Comparison of ENCODE assay signal across 8 cellular contexts in genomic region chr11:122633219-122633829, GRCh38. TPM values are rescaled to one million over a fixed set of nuclear protein-coding genes. Genes with fewer than 3 reads are reported as not detected.
DNase-seq lines count a peak whose midpoint lies in the region; ATAC-seq and TF ChIP-seq lines count a peak whose summit lies in the region.

No MANE protein-coding gene starts in this region.

- H3K4me1 Mint-ChIP-seq in osteocyte (ENCODE audit: unreplicated experiment), result peaks cover 22% of the 10 kb centered on the region
- H3K4me1 Mint-ChIP-seq in activated CD4-positive, alpha-beta memory T cell treated with anti-CD3 and anti-CD28 coated beads for 36 hours (ENCODE audit: low read depth), result peaks cover 9% of the 10 kb centered on the region

- CTCF ChIA-PET in activated CD4-positive, alpha-beta memory T cell treated with anti-CD3 and anti-CD28 coated beads for 36 hours (lab: Charles Lee), result interaction anchor here (0.7 to 9.1 kb wide), 11 partner anchors 23 to 373 kb away, joined by 3 to 100 read pairs (median 4); no protein-coding TSS in a partner anchor

- H3K4me2 ChIP-seq in fibroblast of lung (ENCODE audit: extremely low read depth, insufficient read depth, low read length), result no peak overlapping the region

- peak; percentile 73 for ATAC-seq in SK-N-SH treated with all-trans-retinoic acid at 6 μM for 48 hours

- H3K27ac ChIP-seq in fibroblast of lung (ENCODE audit: insufficient read depth, low read length), result no peak overlapping the region

- no peak overlapping the region for H3K4me3 Mint-ChIP-seq in osteocyte (ENCODE audit: unreplicated experiment)
- H3K4me3 Mint-ChIP-seq in activated CD4-positive, alpha-beta memory T cell treated with anti-CD3 and anti-CD28 coated beads for 36 hours, result no peak overlapping the region

- no peaks in the 10 kb centered on the region for H3K79me2 ChIP-seq in fibroblast of lung (ENCODE audit: control insufficient read depth, insufficient read depth, low read length)

- DNase-seq in GDM1 (lab: John Stamatoyannopoulos, UW) (peak; percentile 23), LHCN-M2 (ENCODE audit: low read depth) (peak; percentile 61), fibroblast of lung (ENCODE audit: low read depth in 2 of 2) (peak; percentile 54 to 77), osteocyte (ENCODE audit: extremely low spot score, unreplicated experiment) (no peak), NK-92 (lab: John Stamatoyannopoulos, UW; ENCODE audit: unreplicated experiment) (no peak)
- DNase-seq in activated CD4-positive, CD25-positive, alpha-beta regulatory T cell (lab: John Stamatoyannopoulos, UW), result no peak
- no peak for DNase-seq in activated CD4-positive, alpha-beta memory T cell treated with anti-CD3 and anti-CD28 coated beads for 36 hours

- no peaks in the 10 kb centered on the region for H3K4me1 ChIP-seq in fibroblast of lung (ENCODE audit: control insufficient read depth, extremely low read depth, insufficient read depth, low read length)

- H3K27ac Mint-ChIP-seq in osteocyte (ENCODE audit: unreplicated experiment), result no peak overlapping the region
- no peak overlapping the region for H3K27ac Mint-ChIP-seq in activated CD4-positive, alpha-beta memory T cell treated with anti-CD3 and anti-CD28 coated beads for 36 hours

- no peak overlapping the region for H3K4me3 ChIP-seq in fibroblast of lung (replicated peaks in 1 of 4; ENCODE audit: control extremely low read depth in 1 of 4, insufficient read depth in 1 of 4, low read depth in 3 of 4, low read length in 4 of 4)

- no peaks in the 10 kb centered on the region for H3K27me3 ChIP-seq in fibroblast of lung (ENCODE audit: control insufficient read depth, insufficient read depth, low read length)

- H3K9ac ChIP-seq in fibroblast of lung (ENCODE audit: insufficient read depth, low read length), result no peak overlapping the region

- no peaks in the 10 kb centered on the region for H3K36me3 Mint-ChIP-seq in osteocyte (ENCODE audit: unreplicated experiment)
- H3K36me3 Mint-ChIP-seq in activated CD4-positive, alpha-beta memory T cell treated with anti-CD3 and anti-CD28 coated beads for 36 hours, result no peaks in the 10 kb centered on the region

- H4K20me1 ChIP-seq in fibroblast of lung (ENCODE audit: control insufficient read depth, extremely low read depth, insufficient read depth, low read length), result no peaks in the 10 kb centered on the region

- H3K9me3 ChIP-seq in fibroblast of lung (ENCODE audit: control insufficient read depth, insufficient read depth, low read depth, low read length), result no peaks in the 10 kb centered on the region

- intact Hi-C loops in activated CD4-positive, alpha-beta memory T cell treated with anti-CD3 and anti-CD28 coated beads for 36 hours (cut with micrococcal nuclease), result loop anchor here (1.0 to 10.0 kb wide), 4 partner anchors 123 to 391 kb away; no protein-coding TSS in a partner anchor

- TF ChIP-seq CTCF in fibroblast of lung (conservative IDR thresholded peaks at IDR 0.05 in 1 of 2, IDR thresholded peaks at IDR 0.05 in 1 of 2; ENCODE audit: low read depth in 1 of 2, low read length in 2 of 2) (peak; percentile 57 to 67), osteocyte (IDR thresholded peaks at IDR 0.05) (peak; percentile 79)

- no peaks in the 10 kb centered on the region for H3K9me3 Mint-ChIP-seq in osteocyte (ENCODE audit: unreplicated experiment)
- H3K9me3 Mint-ChIP-seq in activated CD4-positive, alpha-beta memory T cell treated with anti-CD3 and anti-CD28 coated beads for 36 hours, result no peaks in the 10 kb centered on the region

- H2AFZ ChIP-seq in fibroblast of lung (ENCODE audit: low read length), result no peak overlapping the region

- H3K36me3 ChIP-seq in fibroblast of lung (ENCODE audit: control insufficient read depth, insufficient read depth, low read length), result no peaks in the 10 kb centered on the region

- H3K27me3 Mint-ChIP-seq in osteocyte (ENCODE audit: unreplicated experiment), result no peaks in the 10 kb centered on the region
- H3K27me3 Mint-ChIP-seq in activated CD4-positive, alpha-beta memory T cell treated with anti-CD3 and anti-CD28 coated beads for 36 hours, result peaks cover 1% of the 10 kb centered on the region

- POLR2A ChIA-PET in activated CD4-positive, alpha-beta memory T cell treated with anti-CD3 and anti-CD28 coated beads for 36 hours (lab: Charles Lee), result no interaction called here

TF ChIP-seq in SK-N-SH treated with all-trans-retinoic acid at 6 μM for 48 hours, 23 proteins besides CTCF, POLR2A, EP300 and RAD21 (continues in another document):
- TF ChIP-seq TCF4 (CRISPR knock-in tag; IDR thresholded peaks at IDR 0.05; ENCODE audit: borderline replicate concordance) (no peak), CREB5 (CRISPR knock-in tag; IDR thresholded peaks at IDR 0.05; ENCODE audit: low read depth) (no peak), ARNTL (CRISPR knock-in tag; IDR thresholded peaks at IDR 0.05; ENCODE audit: borderline replicate concordance, low read depth) (no peak), ZNF8 (CRISPR knock-in tag; IDR thresholded peaks at IDR 0.05) (no peak), RARB (CRISPR knock-in tag; IDR thresholded peaks at IDR 0.05) (no peak), TSHZ2 (CRISPR knock-in tag; IDR thresholded peaks at IDR 0.05) (no peak), POU6F1 (CRISPR knock-in tag; IDR thresholded peaks at IDR 0.05; ENCODE audit: borderline replicate concordance, low read depth) (no peak), TOX (CRISPR knock-in tag; IDR thresholded peaks at IDR 0.05; ENCODE audit: borderline replicate concordance) (no peak), BACH2 (CRISPR knock-in tag; IDR thresholded peaks at IDR 0.05; ENCODE audit: borderline replicate concordance) (no peak), CSRNP3 (CRISPR knock-in tag; IDR thresholded peaks at IDR 0.05) (no peak)

RNA-seq across cellular contexts. Expression of gene UBASH3B, which starts 22.2 kb away (rescaled TPM):
- total RNA-seq in LHCN-M2 (2014; rRNA removed) (8.0 and 12.8 TPM in 2 replicates), fibroblast of lung (22.9 and 44.4 TPM in 2 replicates), osteocyte (40.9 and 43.5 TPM in 2 replicates)
- polyA plus RNA-seq in LHCN-M2 (2012), result 10.6 TPM
- polyA plus RNA-seq in fibroblast of lung, result 13.1 and 38.0 TPM in 2 replicates
- 8.8 and 20.3 TPM in 2 replicates for polyA plus RNA-seq in fibroblast of lung (2012)
- 38.6 and 128 TPM in 2 replicates for polyA minus RNA-seq in fibroblast of lung (ENCODE audit: low replicate concordance)
- 10 to 100 TPM; 18.8 to 20.8 TPM for total RNA-seq in activated CD4-positive, alpha-beta memory T cell treated with anti-CD3 and anti-CD28 coated beads for 36 hours

Comparison
In these comparisons a context has a peak if more than half of its experiments do, and no peak if none do; other contexts are left out.
1. DNase-seq: peak in GDM1 (single experiment), LHCN-M2 (single experiment) and fibroblast of lung (2 of 2); none in osteocyte (single experiment), activated CD4-positive, CD25-positive, alpha-beta regulatory T cell (0 of 4), NK-92 (single experiment) and activated CD4-positive, alpha-beta memory T cell treated with anti-CD3 and anti-CD28 coated beads for 36 hours (single experiment).